In the genomic region with DNA sequence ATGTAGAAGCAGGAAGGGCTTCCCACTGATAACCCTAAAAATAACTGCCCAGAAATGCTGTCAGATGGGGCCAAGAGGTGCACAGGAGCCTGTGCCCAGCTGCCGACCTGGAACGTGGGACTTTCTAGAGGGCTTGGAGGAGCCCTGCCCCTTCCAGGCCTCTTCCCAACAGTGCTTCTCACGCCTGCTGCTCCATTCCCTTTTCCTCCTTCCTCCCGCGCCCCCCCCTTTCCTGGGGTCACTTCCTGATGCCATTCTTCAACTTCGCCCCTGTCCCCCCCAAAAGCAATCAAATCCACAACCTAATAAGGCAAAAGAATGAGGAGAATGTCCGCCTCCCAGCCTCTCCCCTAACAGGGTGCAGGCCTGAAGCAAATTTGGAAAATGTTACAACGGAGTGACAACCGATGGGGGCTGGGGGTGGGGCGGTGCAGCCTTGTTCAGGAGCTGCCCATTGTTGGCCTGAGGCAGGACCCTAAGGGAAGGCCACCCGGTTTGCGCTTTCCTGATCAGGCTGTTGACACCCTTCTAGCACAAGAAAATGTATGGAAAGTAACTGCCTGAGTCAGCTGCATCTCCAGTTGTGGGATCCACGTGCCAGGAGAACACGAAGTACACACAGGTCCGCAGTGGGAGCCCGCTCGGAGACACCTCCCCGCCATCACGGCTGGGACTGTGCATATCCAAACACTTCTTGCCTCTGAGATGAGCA, we compare ENCODE assay signal across 1 cellular context.
TF ChIP-seq lines count a peak whose summit lies in the region.

No MANE protein-coding gene starts in this region.

TF ChIP-seq in HEK293, 187 proteins besides CTCF, POLR2A, EP300 and RAD21 (continued from another document):
- peak; percentile 49 for TF ChIP-seq ZBTB10 (tag by site-specific recombination; IDR thresholded peaks at IDR 0.05)
- TF ChIP-seq ZNF660 (tag by site-specific recombination; IDR thresholded peaks at IDR 0.05) = no peak
- TF ChIP-seq ZNF404 (tag by site-specific recombination; IDR thresholded peaks at IDR 0.05) = 0 out of 2 replicates have a peak, but pooled peaks have one; percentile 15
- peak; percentile 72 for TF ChIP-seq BCL11A (tag by site-specific recombination; IDR thresholded peaks at IDR 0.05; ENCODE audit: low read depth)
